In genomic region chr11:93192163-93192562, GRCh38 we compare ENCODE assay signal across 1 cellular context.
TF ChIP-seq lines count a peak whose summit lies in the region.

No MANE protein-coding gene starts in this region.

TF ChIP-seq in SK-N-SH, 30 proteins besides CTCF, POLR2A, EP300 and RAD21:
- TF ChIP-seq GATA2 (CRISPR knock-in tag; IDR thresholded peaks at IDR 0.05) (peak; percentile 46; the same call in 1 of the 2 replicates), MAX (IDR thresholded peaks at IDR 0.05; ENCODE audit: low read depth) (no peak)
